In the genomic region with DNA sequence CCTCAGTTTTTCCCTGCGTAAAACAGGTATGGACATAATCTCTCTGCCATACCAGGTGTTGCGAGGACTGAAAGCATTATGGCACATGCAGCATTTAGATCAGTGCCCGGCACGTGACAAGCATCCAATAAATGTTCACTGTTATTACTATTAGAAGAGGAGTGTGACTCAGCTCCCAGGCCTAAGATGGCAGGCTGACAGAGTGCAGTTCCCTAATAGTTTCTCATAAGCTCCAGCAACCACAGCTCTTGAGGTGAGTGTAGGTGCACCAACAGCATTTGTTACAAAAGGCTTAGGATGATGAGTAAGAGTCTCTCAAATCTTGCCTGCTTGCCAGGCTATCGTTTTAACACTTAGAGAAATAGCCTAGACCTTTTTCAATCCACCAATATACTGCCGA, we compare ENCODE assay signal across 15 cellular contexts.
"Had no signal": no experiment of that assay in that cellular context is flagged by ENCODE, and none has a peak within 500 bp of the region (broad histone marks: within the 10 kb centered on the region; RNA-seq: fewer than 3 reads in every experiment).

No MANE protein-coding gene starts in this region.

- H3K36me3 Mint-ChIP-seq: natural killer cell; stimulated activated memory B cell treated with anti-CD40 and anti-IgM and Interleukin-4, amounts not matched to agents 10 μg/mL and 1 μg/mL and 100 μg/mL, for 72 hours had no signal

- H3K9me3 ChIP-seq: gastrocnemius medialis, spleen, transverse colon had no signal

- H3K27me3 ChIP-seq: gastrocnemius medialis, spleen, transverse colon had no signal

- H3K4me3 Mint-ChIP-seq: activated B cell treated with CpG ODN at 0.5 μM for 24 hours; natural killer cell; stimulated activated memory B cell treated with anti-CD40 and anti-IgM and Interleukin-4, amounts not matched to agents 10 μg/mL and 1 μg/mL and 100 μg/mL, for 72 hours had no signal

- H3K9me3 Mint-ChIP-seq: activated B cell treated with CpG ODN at 0.5 μM for 24 hours; natural killer cell; stimulated activated memory B cell treated with anti-CD40 and anti-IgM and Interleukin-4, amounts not matched to agents 10 μg/mL and 1 μg/mL and 100 μg/mL, for 72 hours had no signal

- H3K27me3 Mint-ChIP-seq: progenitor cell of endocrine pancreas had no signal

- ATAC-seq: gastrocnemius medialis; natural killer cell; sciatic nerve; stimulated activated memory B cell treated with anti-CD40 and anti-IgM and Interleukin-4, amounts not matched to agents 10 μg/mL and 1 μg/mL and 100 μg/mL, for 72 hours had no signal

- H3K4me1 Mint-ChIP-seq: activated B cell treated with CpG ODN at 0.5 μM for 24 hours; natural killer cell; stimulated activated memory B cell treated with anti-CD40 and anti-IgM and Interleukin-4, amounts not matched to agents 10 μg/mL and 1 μg/mL and 100 μg/mL, for 72 hours had no signal

- DNase-seq: activated B cell treated with CpG ODN at 0.5 μM for 24 hours; activated CD4-positive, alpha-beta T cell treated with anti-CD3 and anti-CD28 coated beads, Interleukin-2, amount 50 U/mL, for 1 hour; activated naive CD4-positive, alpha-beta T cell treated with anti-CD3 and anti-CD28 coated beads, Interleukin-2, amount 50 U/mL, for 16 hours; activated T-cell treated with anti-CD3 and anti-CD28 coated beads, Interleukin-2, amount 50 U/mL, for 1 hour; amniotic stem cell; gastrocnemius medialis; kidney glomerular epithelial cell; natural killer cell; spleen; stimulated activated CD4-positive, alpha-beta T cell treated with anti-CD3 and anti-CD28 coated beads, Interleukin-1b, Interleukin-23, amount 100 ng/mL, for 48 hours; T-helper 1 cell; transverse colon had no signal

- H3K4me3 ChIP-seq: gastrocnemius medialis, spleen, transverse colon had no signal

- H3K36me3 ChIP-seq: gastrocnemius medialis, spleen, transverse colon had no signal

- H3K27ac ChIP-seq: gastrocnemius medialis, spleen, transverse colon had no signal

- H3K27ac Mint-ChIP-seq: activated B cell treated with CpG ODN at 0.5 μM for 24 hours; natural killer cell; progenitor cell of endocrine pancreas; stimulated activated memory B cell treated with anti-CD40 and anti-IgM and Interleukin-4, amounts not matched to agents 10 μg/mL and 1 μg/mL and 100 μg/mL, for 72 hours had no signal
